Comparison of ENCODE assay signal across 22 cellular contexts in the genomic region with DNA sequence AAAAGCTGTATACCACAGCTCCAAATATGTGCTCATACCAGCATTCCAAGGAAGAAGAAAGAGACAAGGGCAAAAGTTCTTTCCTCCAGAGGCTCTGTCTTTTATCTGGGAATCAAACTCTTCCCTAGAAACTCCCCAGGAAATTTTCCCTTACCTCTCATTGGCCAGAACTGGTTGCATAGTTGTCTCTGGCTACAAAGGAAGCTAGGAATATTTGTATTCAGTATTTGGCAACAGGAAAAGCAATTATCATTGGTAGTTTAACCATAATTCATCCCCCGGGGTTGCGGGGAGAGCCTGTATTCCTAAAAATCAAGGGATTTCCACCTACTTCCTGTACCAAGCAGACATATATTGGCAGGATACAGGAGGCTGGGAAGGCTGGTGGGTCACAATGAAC.
"Had no signal": no experiment of that assay in that cellular context is flagged by ENCODE, and none has a peak within 500 bp of the region (broad histone marks: within the 10 kb centered on the region; RNA-seq: fewer than 3 reads in every experiment).

No MANE protein-coding gene starts in this region.

- H3K4me1 Mint-ChIP-seq: central memory CD8-positive, alpha-beta T cell; WTC11 had no signal

- ATAC-seq: activated CD8-positive, alpha-beta T cell treated with anti-CD3 and anti-CD28 coated beads for 36 hours; activated naive CD4-positive, alpha-beta T cell treated with anti-CD3 and anti-CD28 coated beads, Interleukin-2, amount 50 U/mL, for 72 hours; activated T-cell treated with anti-CD3 and anti-CD28 coated beads, Interleukin-2, amount 50 U/mL, for 4 hours; left lung; natural killer cell treated with Interleukin-12 subunit alpha and Interleukin-12 subunit beta and Interleukin-15 and Interleukin-18, amount 100 ng/mL, for 72 hours; T-helper 17 cell; WTC11 had no signal

- H3K9me3 ChIP-seq: left lung, tibial nerve, vagina had no signal

- H3K4me3 Mint-ChIP-seq: activated CD8-positive, alpha-beta T cell treated with anti-CD3 and anti-CD28 coated beads for 36 hours; activated T-cell treated with anti-CD3 and anti-CD28 coated beads, Interleukin-2, amount 50 U/mL, for 4 hours; central memory CD8-positive, alpha-beta T cell; dendritic cell treated with granulocyte-macrophage colony-stimulating factor and Interleukin-4, amounts not matched to agents 40 ng/mL and 50 ng/mL, for 4 days; natural killer cell treated with Interleukin-12 subunit alpha and Interleukin-12 subunit beta and Interleukin-15 and Interleukin-18, amount 100 ng/mL, for 72 hours; T-helper 17 cell; WTC11 had no signal

- H3K4me3 ChIP-seq: left lung, tibial nerve, vagina had no signal

- H3K27me3 ChIP-seq: brain microvascular endothelial cell, left lung, tibial nerve, vagina had no signal

- H3K27ac ChIP-seq: brain microvascular endothelial cell, left lung, tibial nerve, vagina had no signal

- H3K36me3 Mint-ChIP-seq: activated naive CD4-positive, alpha-beta T cell treated with anti-CD3 and anti-CD28 coated beads, Interleukin-2, amount 50 U/mL, for 72 hours; natural killer cell treated with Interleukin-12 subunit alpha and Interleukin-12 subunit beta and Interleukin-15 and Interleukin-18, amount 100 ng/mL, for 72 hours; WTC11 had no signal

- H3K36me3 ChIP-seq: brain microvascular endothelial cell, left lung, tibial nerve, vagina had no signal

- H3K4me1 ChIP-seq: left lung, tibial nerve, vagina had no signal

- H3K9me3 Mint-ChIP-seq: activated CD8-positive, alpha-beta T cell treated with anti-CD3 and anti-CD28 coated beads for 36 hours; activated naive CD4-positive, alpha-beta T cell treated with anti-CD3 and anti-CD28 coated beads, Interleukin-2, amount 50 U/mL, for 72 hours; activated T-cell treated with anti-CD3 and anti-CD28 coated beads, Interleukin-2, amount 50 U/mL, for 4 hours; central memory CD8-positive, alpha-beta T cell; dendritic cell treated with granulocyte-macrophage colony-stimulating factor and Interleukin-4, amounts not matched to agents 40 ng/mL and 50 ng/mL, for 4 days; natural killer cell treated with Interleukin-12 subunit alpha and Interleukin-12 subunit beta and Interleukin-15 and Interleukin-18, amount 100 ng/mL, for 72 hours; WTC11 had no signal

- H3K27ac Mint-ChIP-seq: activated CD8-positive, alpha-beta T cell treated with anti-CD3 and anti-CD28 coated beads for 36 hours; activated naive CD4-positive, alpha-beta T cell treated with anti-CD3 and anti-CD28 coated beads, Interleukin-2, amount 50 U/mL, for 72 hours; dendritic cell treated with granulocyte-macrophage colony-stimulating factor and Interleukin-4, amounts not matched to agents 40 ng/mL and 50 ng/mL, for 4 days; natural killer cell treated with Interleukin-12 subunit alpha and Interleukin-12 subunit beta and Interleukin-15 and Interleukin-18, amount 100 ng/mL, for 72 hours; T-helper 17 cell; WTC11 had no signal

- DNase-seq: activated CD4-positive, alpha-beta T cell treated with anti-CD3 and anti-CD28 coated beads for 4 hours; activated CD8-positive, alpha-beta T cell treated with anti-CD3 and anti-CD28 coated beads for 36 hours; activated effector memory CD4-positive, alpha-beta T cell treated with anti-CD3 and anti-CD28 coated beads, Interleukin-2, amount 50 U/mL, for 16 hours; activated T-cell treated with anti-CD3 and anti-CD28 coated beads, Interleukin-2, amount 50 U/mL, for 4 hours; amygdala; brain microvascular endothelial cell; erythroblast; hippocampal formation; kidney; left lung; posterior cingulate gyrus; retina; stimulated activated CD4-positive, alpha-beta T cell treated with anti-CD3 and anti-CD28 coated beads, Interleukin-4, amount 100 ng/mL, for 24 hours; stimulated activated naive CD4-positive, alpha-beta T cell; T-helper 17 cell had no signal
